In genomic region chr14:64440494-64440893, GRCh38 we compare ENCODE assay signal across 1 cellular context.
TF ChIP-seq lines count a peak whose summit lies in the region.

No MANE protein-coding gene starts in this region.

TF ChIP-seq in K562, 482 proteins besides CTCF, POLR2A, EP300 and RAD21:
- TF ChIP-seq CEBPG (CRISPR knock-in tag; IDR thresholded peaks at IDR 0.05) (no peak), CEBPG (tag; conservative IDR thresholded peaks at IDR 0.05 in 1 of 2, IDR thresholded peaks at IDR 0.05 in 1 of 2) (peak; percentile 38 to 91; a peak in 2 of 4 replicates), KLF1 (tag; IDR thresholded peaks at IDR 0.05) (no peak), CEBPB (tag; IDR thresholded peaks at IDR 0.05) (peak; percentile 87), PHB2 (IDR thresholded peaks at IDR 0.05; ENCODE audit: low read depth) (no peak)
TF ChIP-seq in K562: peak in this region for 2.
